ENCODE assay signal across 8 cellular contexts in genomic region chr3:70911719-70912118, GRCh38.
"Had no signal": no experiment of that assay in that cellular context is flagged by ENCODE, and none has a peak within 500 bp of the region (broad histone marks: within the 10 kb centered on the region; RNA-seq: fewer than 3 reads in every experiment).

No MANE protein-coding gene starts in this region.

- H3K4me3 ChIP-seq: GM12878 had no signal

- FAIRE-seq: G401.6, GM12878, GM12891, GM12892, GM18507, GM19239 had no signal

- ATAC-seq: GM12878 had no signal

- DNase-seq: GDM1, GF-D8 had no signal
